ENCODE assay signal across 8 cellular contexts in the genomic region with DNA sequence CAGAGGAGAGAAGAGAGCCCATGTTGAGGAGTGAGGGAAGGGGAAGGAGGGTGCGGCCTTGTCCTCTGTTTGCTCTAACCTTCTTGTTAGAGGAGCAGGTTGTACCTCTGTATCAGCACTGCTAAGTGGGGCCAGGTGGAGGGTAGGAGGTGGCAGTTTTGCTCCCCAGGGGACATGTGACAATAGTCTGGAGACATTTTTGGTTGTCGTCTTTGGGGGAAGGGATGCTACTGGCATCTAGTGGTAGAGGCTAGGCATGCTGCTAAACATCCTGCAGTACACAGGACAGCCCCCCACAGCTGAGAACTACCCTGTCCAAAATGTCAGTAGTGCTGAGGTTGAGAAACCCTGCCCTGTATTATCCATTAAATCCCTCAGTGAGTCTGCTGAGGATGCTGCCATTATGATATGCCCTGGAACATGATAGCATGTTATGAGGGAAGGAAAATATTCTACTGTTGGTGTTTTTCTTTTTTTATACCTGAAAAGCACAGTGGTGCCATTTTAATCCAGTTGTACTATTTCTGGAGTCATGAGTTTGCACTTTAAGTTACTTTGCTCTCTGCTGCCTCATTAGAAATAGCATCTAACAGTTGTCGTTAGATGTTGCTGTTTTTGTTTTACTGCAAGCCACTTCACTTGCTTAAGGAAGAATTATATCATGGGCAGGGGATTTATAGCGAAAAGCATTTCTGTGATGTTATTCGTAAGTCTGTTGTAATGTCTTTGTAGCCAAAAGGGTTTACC.
DNase-seq lines count a peak whose midpoint lies in the region; ATAC-seq and TF ChIP-seq lines count a peak whose summit lies in the region.

No MANE protein-coding gene starts in this region.

- H3K27ac Mint-ChIP-seq in activated naive CD8-positive, alpha-beta T cell treated with anti-CD3 and anti-CD28 coated beads, Interleukin-2, amount 10 ng/mL, durations not matched to agents 7 days and 5 days = no peak overlapping the region

- 97% methylated on average over 5 of the region's 5 CpGs for WGBS in GM23248 (ENCODE audit: low coverage in 1 of 2, low lambda C conversion rate in 2 of 2, missing lambda C conversion rate in 2 of 2), 2 experiments

- H3K36me3 ChIP-seq in GM23248 (ENCODE audit: low read depth) = no peaks in the 10 kb centered on the region
- peaks cover 10% of the 10 kb centered on the region for H3K36me3 ChIP-seq in upper lobe of right lung

- ATAC-seq in activated naive CD8-positive, alpha-beta T cell treated with anti-CD3 and anti-CD28 coated beads, Interleukin-2, amount 10 ng/mL, durations not matched to agents 7 days and 5 days (ENCODE audit: low read depth) = peak; percentile 54
- ATAC-seq in upper lobe of right lung = peak; percentile 80

- H3K79me2 ChIP-seq in GM23248 (ENCODE audit: insufficient read depth) = peaks cover 23% of the 10 kb centered on the region; the same call in 1 of the 2 replicates

- H3K4me2 ChIP-seq in GM23248 (ENCODE audit: unreplicated experiment) = peak overlapping the region; percentile 27

- H3K36me3 Mint-ChIP-seq in activated naive CD8-positive, alpha-beta T cell treated with anti-CD3 and anti-CD28 coated beads, Interleukin-2, amount 10 ng/mL, durations not matched to agents 7 days and 5 days = peaks cover 7% of the 10 kb centered on the region

- peaks cover 3% of the 10 kb centered on the region for H3K4me1 Mint-ChIP-seq in activated naive CD8-positive, alpha-beta T cell treated with anti-CD3 and anti-CD28 coated beads, Interleukin-2, amount 10 ng/mL, durations not matched to agents 7 days and 5 days

- peak; percentile 37 for TF ChIP-seq CTCF in upper lobe of right lung (IDR thresholded peaks at IDR 0.05)

- 0 out of 2 replicates have a peak overlapping the region, but pooled peaks have one; percentile 3 for H3K4me3 ChIP-seq in GM23248
- no peak overlapping the region for H3K4me3 ChIP-seq in upper lobe of right lung

- H3K4me3 Mint-ChIP-seq in activated naive CD8-positive, alpha-beta T cell treated with anti-CD3 and anti-CD28 coated beads, Interleukin-2, amount 10 ng/mL, durations not matched to agents 7 days and 5 days = no peak overlapping the region

- peak; percentile 2 to 58 for DNase-seq in NCI-H524 (lab: John Stamatoyannopoulos, UW)
- DNase-seq in NCI-H524 treated with DMSO at 0.1 percent for 48 hours (lab: John Stamatoyannopoulos, UW) = no peak
- DNase-seq in GM23248 = peak; percentile 25
- DNase-seq in LHCN-M2 (ENCODE audit: low read depth) = peak; percentile 61
- DNase-seq in activated naive CD8-positive, alpha-beta T cell treated with anti-CD3 and anti-CD28 coated beads, Interleukin-2, amount 10 ng/mL, durations not matched to agents 7 days and 5 days = no peak
- DNase-seq in islet precursor cell = peak; percentile 65
- DNase-seq in upper lobe of right lung = peak; percentile 70
- DNase-seq in COLO829 (ENCODE audit: low spot score) = no peak

- in situ Hi-C loops in GM23248 (cut with MboI) = no loop called here

- POLR2A ChIA-PET in activated naive CD8-positive, alpha-beta T cell treated with anti-CD3 and anti-CD28 coated beads, Interleukin-2, amount 10 ng/mL, durations not matched to agents 7 days and 5 days (lab: Charles Lee) = no interaction called here

- peak overlapping the region; percentile 62 for H3K9ac ChIP-seq in GM23248

- H3K27me3 ChIP-seq in GM23248 (replicated peaks; ENCODE audit: insufficient read depth) (no peaks in the 10 kb centered on the region), upper lobe of right lung (no peaks in the 10 kb centered on the region)

- H3K9me2 ChIP-seq in GM23248 (ENCODE audit: insufficient read depth) = no peaks in the 10 kb centered on the region

- H3K27me3 Mint-ChIP-seq in activated naive CD8-positive, alpha-beta T cell treated with anti-CD3 and anti-CD28 coated beads, Interleukin-2, amount 10 ng/mL, durations not matched to agents 7 days and 5 days = no peaks in the 10 kb centered on the region

- no peaks in the 10 kb centered on the region for H4K20me1 ChIP-seq in GM23248 (ENCODE audit: insufficient read depth)

- peaks cover 40% of the 10 kb centered on the region for H3F3A ChIP-seq in GM23248 (ENCODE audit: insufficient read depth)

- intact Hi-C loops in upper lobe of right lung (cut with DNase I) = no loop called here

- H3K4me1 ChIP-seq in GM23248 (ENCODE audit: insufficient read depth) (peaks cover 31% of the 10 kb centered on the region), upper lobe of right lung (peaks cover 11% of the 10 kb centered on the region)

- H3K9me3 Mint-ChIP-seq in activated naive CD8-positive, alpha-beta T cell treated with anti-CD3 and anti-CD28 coated beads, Interleukin-2, amount 10 ng/mL, durations not matched to agents 7 days and 5 days = no peaks in the 10 kb centered on the region

- H3K9me3 ChIP-seq in GM23248 (ENCODE audit: low read depth) (no peaks in the 10 kb centered on the region), upper lobe of right lung (no peaks in the 10 kb centered on the region)

- H3K27ac ChIP-seq in GM23248 (peak overlapping the region; percentile 99), upper lobe of right lung (peak overlapping the region; percentile 77)

- no peak overlapping the region for H2AFZ ChIP-seq in GM23248

Comparison
In these comparisons a context has a peak if more than half of its experiments do, and no peak if none do; other contexts are left out.
1. DNase-seq: peak in NCI-H524 (2 of 2), GM23248 (single experiment), LHCN-M2 (single experiment), islet precursor cell (single experiment) and upper lobe of right lung (single experiment); none in NCI-H524 treated with DMSO at 0.1 percent for 48 hours (single experiment), activated naive CD8-positive, alpha-beta T cell treated with anti-CD3 and anti-CD28 coated beads, Interleukin-2, amount 10 ng/mL, durations not matched to agents 7 days and 5 days (single experiment) and COLO829 (single experiment).